In genomic region chrX:110304884-110305283, GRCh38 we compare ENCODE assay signal across 19 cellular contexts. TPM values are rescaled to one million over a fixed set of nuclear protein-coding genes. Genes with fewer than 3 reads are reported as not detected.
DNase-seq lines count a peak whose midpoint lies in the region; ATAC-seq lines count a peak whose summit lies in the region.
"Had no signal": no experiment of that assay in that cellular context is flagged by ENCODE, and none has a peak within 500 bp of the region (broad histone marks: within the 10 kb centered on the region; RNA-seq: fewer than 3 reads in every experiment).

No MANE protein-coding gene starts in this region.

- peaks cover 0 to 15% of the 10 kb centered on the region in 2 donors for H3K36me3 Mint-ChIP-seq in activated naive CD4-positive, alpha-beta T cell treated with anti-CD3 and anti-CD28 coated beads, Interleukin-2, amount 50 U/mL, for 72 hours
- peaks cover 5% of the 10 kb centered on the region for H3K36me3 Mint-ChIP-seq in activated naive CD4-positive, alpha-beta T cell treated with anti-CD3 and anti-CD28 coated beads for 36 hours (ENCODE audit: low read depth)
- peaks cover 1% of the 10 kb centered on the region for H3K36me3 Mint-ChIP-seq in activated naive CD8-positive, alpha-beta T cell treated with anti-CD3 and anti-CD28 coated beads, Interleukin-2, amount 50 U/mL, for 24 hours (ENCODE audit: low read depth)

- H3K4me3 Mint-ChIP-seq in activated naive CD4-positive, alpha-beta T cell treated with anti-CD3 and anti-CD28 coated beads for 36 hours = no peak overlapping the region
- no peak overlapping the region for H3K4me3 Mint-ChIP-seq in activated naive CD8-positive, alpha-beta T cell treated with anti-CD3 and anti-CD28 coated beads, Interleukin-2, amount 50 U/mL, for 24 hours

- CTCF ChIA-PET in activated naive CD4-positive, alpha-beta T cell treated with anti-CD3 and anti-CD28 coated beads for 36 hours (lab: Charles Lee) = no interaction called here

- H3K27ac Mint-ChIP-seq in activated naive CD4-positive, alpha-beta T cell treated with anti-CD3 and anti-CD28 coated beads, Interleukin-2, amount 50 U/mL, for 72 hours = peak overlapping the region in 1 of 2 donors; percentile 53
- no peak overlapping the region for H3K27ac Mint-ChIP-seq in activated naive CD4-positive, alpha-beta T cell treated with anti-CD3 and anti-CD28 coated beads for 36 hours
- H3K27ac Mint-ChIP-seq in activated naive CD8-positive, alpha-beta T cell treated with anti-CD3 and anti-CD28 coated beads, Interleukin-2, amount 50 U/mL, for 24 hours = no peak overlapping the region

- peak; percentile 86 to 87 for ATAC-seq in activated CD4-positive, CD25-positive, alpha-beta regulatory T cell treated with anti-CD3 and anti-CD28 coated beads, Interleukin-2, amount 50 U/mL, for 24 hours
- peak; percentile 50 to 85 for ATAC-seq in activated naive CD4-positive, alpha-beta T cell treated with anti-CD3 and anti-CD28 coated beads, Interleukin-2, amount 50 U/mL, for 72 hours
- ATAC-seq in activated naive CD8-positive, alpha-beta T cell treated with anti-CD3 and anti-CD28 coated beads, Interleukin-2, amount 50 U/mL, for 24 hours = peak; percentile 40
- ATAC-seq in HG02642 (IDR thresholded peaks at IDR 0.05; ENCODE audit: poor library complexity, unreplicated experiment) (no peak), HG02759 (IDR thresholded peaks at IDR 0.05; ENCODE audit: unreplicated experiment) (no peak)
- ATAC-seq: Right ventricle myocardium inferior had no signal

- H3K4me1 Mint-ChIP-seq in activated naive CD4-positive, alpha-beta T cell treated with anti-CD3 and anti-CD28 coated beads for 36 hours (ENCODE audit: low read depth) = peaks cover 28% of the 10 kb centered on the region
- peaks cover 29% of the 10 kb centered on the region for H3K4me1 Mint-ChIP-seq in activated naive CD8-positive, alpha-beta T cell treated with anti-CD3 and anti-CD28 coated beads, Interleukin-2, amount 50 U/mL, for 24 hours

- DNase-seq in activated CD4-positive, CD25-positive, alpha-beta regulatory T cell treated with anti-CD3 and anti-CD28 coated beads, Interleukin-2, amount 50 U/mL, for 72 hours = no peak
- DNase-seq in activated naive CD4-positive, alpha-beta T cell treated with anti-CD3 and anti-CD28 coated beads, Interleukin-2, amount 50 U/mL, for 72 hours (ENCODE audit: low spot score in 2 of 2) = no peak
- no peak for DNase-seq in activated naive CD4-positive, alpha-beta T cell treated with anti-CD3 and anti-CD28 coated beads for 36 hours
- no peak for DNase-seq in activated naive CD8-positive, alpha-beta T cell treated with anti-CD3 and anti-CD28 coated beads, Interleukin-2, amount 50 U/mL, for 24 hours
- DNase-seq in NCI-H2081 treated with DMSO at 0.1 percent for 48 hours (lab: John Stamatoyannopoulos, UW) = no peak
- DNase-seq: DMS53, GDM1, GOT3, Kasumi-1, NCI-H1694, NCI-H2081, NCI-H2171 treated with DMSO at 0.1 percent for 48 hours, NCI-H446, NCI-H526 had no signal

- no peaks in the 10 kb centered on the region for H3K9me3 Mint-ChIP-seq in activated naive CD4-positive, alpha-beta T cell treated with anti-CD3 and anti-CD28 coated beads, Interleukin-2, amount 50 U/mL, for 72 hours
- no peaks in the 10 kb centered on the region for H3K9me3 Mint-ChIP-seq in activated naive CD4-positive, alpha-beta T cell treated with anti-CD3 and anti-CD28 coated beads for 36 hours
- H3K9me3 Mint-ChIP-seq in activated naive CD8-positive, alpha-beta T cell treated with anti-CD3 and anti-CD28 coated beads, Interleukin-2, amount 50 U/mL, for 24 hours = no peaks in the 10 kb centered on the region

- intact Hi-C loops in activated naive CD4-positive, alpha-beta T cell treated with anti-CD3 and anti-CD28 coated beads for 36 hours (cut with micrococcal nuclease) = no loop called here

- no peaks in the 10 kb centered on the region for H3K27me3 Mint-ChIP-seq in activated naive CD4-positive, alpha-beta T cell treated with anti-CD3 and anti-CD28 coated beads for 36 hours (ENCODE audit: low read depth)
- H3K27me3 Mint-ChIP-seq in activated naive CD8-positive, alpha-beta T cell treated with anti-CD3 and anti-CD28 coated beads, Interleukin-2, amount 50 U/mL, for 24 hours = no peaks in the 10 kb centered on the region

RNA-seq across cellular contexts. Expression of gene AMMECR1, which starts 13.0 kb away (rescaled TPM):
- 1 to 10 TPM; 4.1 to 8.7 TPM for total RNA-seq in activated naive CD4-positive, alpha-beta T cell treated with anti-CD3 and anti-CD28 coated beads, Interleukin-2, amount 50 U/mL, for 72 hours
- 1 to 10 TPM; 3.7 to 4.1 TPM for total RNA-seq in activated naive CD4-positive, alpha-beta T cell treated with anti-CD3 and anti-CD28 coated beads for 36 hours

RNA-seq across cellular contexts. Expression of gene RTL9, which starts 53.8 kb away (rescaled TPM):
- total RNA-seq in activated naive CD4-positive, alpha-beta T cell treated with anti-CD3 and anti-CD28 coated beads, Interleukin-2, amount 50 U/mL, for 72 hours = under 1 TPM in 1 of 2 donors, not detected in 1; 0.04 TPM
- total RNA-seq in activated naive CD4-positive, alpha-beta T cell treated with anti-CD3 and anti-CD28 coated beads for 36 hours = not detected
- total RNA-seq: MCF 10A had no signal

Comparison
In these comparisons a context has a peak if more than half of its experiments do, and no peak if none do; other contexts are left out.
1. ATAC-seq: peak in activated CD4-positive, CD25-positive, alpha-beta regulatory T cell treated with anti-CD3 and anti-CD28 coated beads, Interleukin-2, amount 50 U/mL, for 24 hours (2 of 2), activated naive CD4-positive, alpha-beta T cell treated with anti-CD3 and anti-CD28 coated beads, Interleukin-2, amount 50 U/mL, for 72 hours (2 of 2) and activated naive CD8-positive, alpha-beta T cell treated with anti-CD3 and anti-CD28 coated beads, Interleukin-2, amount 50 U/mL, for 24 hours (single experiment); none in HG02642 (single experiment) and HG02759 (single experiment).